ENCODE assay signal across 12 cellular contexts in genomic region chr12:58364389-58365086, GRCh38.
A peak's percentile ranks its signal among the peaks of the same experiment; 100 is the strongest.
DNase-seq lines count a peak whose midpoint lies in the region; ATAC-seq and TF ChIP-seq lines count a peak whose summit lies in the region.
"Had no signal": no experiment of that assay in that cellular context is flagged by ENCODE, and none has a peak within 500 bp of the region (broad histone marks: within the 10 kb centered on the region; RNA-seq: fewer than 3 reads in every experiment).

No MANE protein-coding gene starts in this region.

- no peaks in the 10 kb centered on the region for H3K27me3 ChIP-seq in A673 (replicated peaks; ENCODE audit: insufficient read depth, low read depth, low read length, poor library complexity)
- H3K27me3 ChIP-seq in vagina, result no peaks in the 10 kb centered on the region
- H3K27me3 ChIP-seq: pancreas had no signal

- no TSS peak for BruUV-seq in A673 (replicated peaks; lab: Mats Ljungman, UMichigan)

- ATAC-seq in T-cell (replicated peaks in 1 of 4), result no peak

- no peaks in the 10 kb centered on the region for H3K4me1 Mint-ChIP-seq in T-cell
- H3K4me1 Mint-ChIP-seq: CD4-positive, CD25-positive, alpha-beta regulatory T cell had no signal

- DNase-seq in A673 (ENCODE audit: low spot score) (peak; percentile 82), amniotic epithelial cell (ENCODE audit: low read depth) (peak; percentile 99), iris pigment epithelial cell (ENCODE audit: low read depth) (peak; percentile 99), T-cell (no peak), vagina (ENCODE audit: extremely low spot score in 2 of 2) (no peak), NCI-H1930 (lab: John Stamatoyannopoulos, UW) (no peak), NCI-H1694 (lab: John Stamatoyannopoulos, UW) (no peak)
- DNase-seq: CD4-positive, CD25-positive, alpha-beta regulatory T cell; NCI-H1092; pancreas had no signal

- no peak for TF ChIP-seq POLR2A in vagina (IDR thresholded peaks at IDR 0.05)

- CTCF ChIA-PET in A673 (lab: Charles Lee) (no interaction called here), HEK293 (lab: Yijun Ruan, JAX) (interaction anchor here (0.7 kb wide), 1 partner anchor 17 kb away, joined by 3 read pairs; no protein-coding TSS in a partner anchor), T-cell (lab: Charles Lee) (no interaction called here)

- TF ChIP-seq CTCF in A673 (conservative IDR thresholded peaks at IDR 0.05; ENCODE audit: low read depth, low read length) (no peak), HEK293 (tag by site-specific recombination; IDR thresholded peaks at IDR 0.05) (no peak), vagina (IDR thresholded peaks at IDR 0.05) (no peak)

- H3K27ac ChIP-seq in A673 (ENCODE audit: low read depth, low read length, poor library complexity, severe bottlenecking) (peak overlapping the region; percentile 55), HEK293 (ENCODE audit: extremely low read depth, low read depth, low read length) (no peak overlapping the region), vagina (no peak overlapping the region)
- H3K27ac ChIP-seq: pancreas had no signal

- H3K4me3 Mint-ChIP-seq in T-cell, result no peak overlapping the region
- H3K4me3 Mint-ChIP-seq: brain; CD4-positive, CD25-positive, alpha-beta regulatory T cell had no signal

- intact Hi-C loops in A673 (cut with micrococcal nuclease; ENCODE audit: unreplicated experiment) (no loop called here), vagina (cut with DNase I) (no loop called here)

- H3K27ac Mint-ChIP-seq in T-cell, result no peak overlapping the region
- H3K27ac Mint-ChIP-seq: CD4-positive, CD25-positive, alpha-beta regulatory T cell had no signal

- H3K36me3 ChIP-seq in A673 (ENCODE audit: insufficient read depth, low read length, poor library complexity, severe bottlenecking), result no peaks in the 10 kb centered on the region
- no peaks in the 10 kb centered on the region for H3K36me3 ChIP-seq in HEK293 (ENCODE audit: control insufficient read depth in 2 of 2, insufficient read depth in 1 of 2, low read length in 2 of 2)
- no peaks in the 10 kb centered on the region for H3K36me3 ChIP-seq in vagina
- H3K36me3 ChIP-seq: pancreas had no signal

- H3K4me1 ChIP-seq in A673 (ENCODE audit: insufficient read depth, low read length, poor library complexity, severe bottlenecking), result peaks cover 21% of the 10 kb centered on the region
- H3K4me1 ChIP-seq in HEK293 (ENCODE audit: control insufficient read depth, insufficient read depth, low read length), result 0 out of 2 replicates have a peak, but pooled peaks cover 4% of the 10 kb centered on the region
- peaks cover 10% of the 10 kb centered on the region for H3K4me1 ChIP-seq in vagina
- H3K4me1 ChIP-seq: pancreas had no signal

- H3K9me3 Mint-ChIP-seq in T-cell, result peaks cover 0 to 7% (median 0%) of the 10 kb centered on the region in 3 donors
- H3K9me3 Mint-ChIP-seq: brain had no signal

- no peaks in the 10 kb centered on the region for H3K9me3 ChIP-seq in A673 (ENCODE audit: low read depth, low read length, poor library complexity, severe bottlenecking)
- no peaks in the 10 kb centered on the region for H3K9me3 ChIP-seq in HEK293 (ENCODE audit: control insufficient read depth, insufficient read depth, low read depth, low read length)
- no peaks in the 10 kb centered on the region for H3K9me3 ChIP-seq in vagina
- H3K9me3 ChIP-seq: pancreas had no signal

- peaks cover 2 to 11% of the 10 kb centered on the region in 2 donors for H3K27me3 Mint-ChIP-seq in T-cell
- H3K27me3 Mint-ChIP-seq: CD4-positive, CD25-positive, alpha-beta regulatory T cell had no signal

- H3K4me3 ChIP-seq in A673 (ENCODE audit: low read depth, low read length, poor library complexity, severe bottlenecking) (no peak overlapping the region), HEK293 (ENCODE audit: low read depth, low read length) (no peak overlapping the region), vagina (no peak overlapping the region)
- H3K4me3 ChIP-seq: pancreas had no signal

- POLR2A ChIA-PET in A673 (lab: Charles Lee; ENCODE audit: low non-redundant PET) (no interaction called here), HEK293 (lab: Yijun Ruan, JAX) (no interaction called here), T-cell (lab: Charles Lee) (no interaction called here)

- H3K36me3 Mint-ChIP-seq in T-cell, result no peaks in the 10 kb centered on the region
- H3K36me3 Mint-ChIP-seq: brain; CD4-positive, CD25-positive, alpha-beta regulatory T cell had no signal

TF ChIP-seq in HEK293, 187 proteins besides CTCF, POLR2A, EP300 and RAD21:
- peak; percentile 29; the same call in 1 of the 2 replicates for TF ChIP-seq SCRT2 (tag by site-specific recombination; IDR thresholded peaks at IDR 0.05)
- TF ChIP-seq, protein P1, sequence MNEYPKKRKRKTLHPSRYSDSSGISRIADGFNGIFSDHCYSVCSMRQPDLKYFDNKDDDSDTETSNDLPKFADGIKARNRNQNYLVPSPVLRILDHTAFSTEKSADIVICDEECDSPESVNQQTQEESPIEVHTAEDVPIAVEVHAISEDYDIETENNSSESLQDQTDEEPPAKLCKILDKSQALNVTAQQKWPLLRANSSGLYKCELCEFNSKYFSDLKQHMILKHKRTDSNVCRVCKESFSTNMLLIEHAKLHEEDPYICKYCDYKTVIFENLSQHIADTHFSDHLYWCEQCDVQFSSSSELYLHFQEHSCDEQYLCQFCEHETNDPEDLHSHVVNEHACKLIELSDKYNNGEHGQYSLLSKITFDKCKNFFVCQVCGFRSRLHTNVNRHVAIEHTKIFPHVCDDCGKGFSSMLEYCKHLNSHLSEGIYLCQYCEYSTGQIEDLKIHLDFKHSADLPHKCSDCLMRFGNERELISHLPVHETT (tag by site-specific recombination; IDR thresholded peaks at IDR 0.05), result no peak
- TF ChIP-seq PBX3 (CRISPR knock-in tag; IDR thresholded peaks at IDR 0.05), result no peak
- TF ChIP-seq SP3 (tag by site-specific recombination; IDR thresholded peaks at IDR 0.05), result no peak

Comparison
In these comparisons a context has a peak if more than half of its experiments do, and no peak if none do; other contexts are left out.
1. DNase-seq: peak in A673 (single experiment), amniotic epithelial cell (single experiment) and iris pigment epithelial cell (single experiment); none in T-cell (0 of 34), vagina (0 of 2), NCI-H1930 (0 of 2) and NCI-H1694 (single experiment).